11 cellular contexts compared by ENCODE assay signal in genomic region chr5:113806823-113807222, GRCh38.
DNase-seq lines count a peak whose midpoint lies in the region; ATAC-seq, FAIRE-seq and TF ChIP-seq lines count a peak whose summit lies in the region.
"Had no signal": no experiment of that assay in that cellular context is flagged by ENCODE, and none has a peak within 500 bp of the region (broad histone marks: within the 10 kb centered on the region; RNA-seq: fewer than 3 reads in every experiment).

No MANE protein-coding gene starts in this region.

- intact Hi-C loops in heart right ventricle (cut with DNase I) (no loop called here), Caco-2 (cut with micrococcal nuclease; ENCODE audit: unreplicated experiment) (loop anchor here (5.0 to 10.0 kb wide), 3 partner anchors 132 to 638 kb away; no protein-coding TSS in a partner anchor)

- TF ChIP-seq CTCF in WERI-Rb-1 (IDR thresholded peaks at IDR 0.05; ENCODE audit: low read depth, low read length) (no peak), heart right ventricle (IDR thresholded peaks at IDR 0.05) (no peak), parathyroid adenoma (IDR thresholded peaks at IDR 0.05) (no peak), Caco-2 (IDR thresholded peaks at IDR 0.05; ENCODE audit: insufficient read depth in 1 of 2, low read depth in 1 of 2, low read length in 1 of 2, severe bottlenecking in 1 of 2, unreplicated experiment in 1 of 2) (no peak)

- H3K79me2 ChIP-seq in parathyroid adenoma = no peaks in the 10 kb centered on the region

- H3K27me3 Mint-ChIP-seq in Caco-2 (ENCODE audit: insufficient read depth, unreplicated experiment) = peaks cover 3% of the 10 kb centered on the region
- H3K27me3 Mint-ChIP-seq: central memory CD8-positive, alpha-beta T cell had no signal

- H3K36me3 ChIP-seq in WERI-Rb-1 (no peaks in the 10 kb centered on the region), heart right ventricle (no peaks in the 10 kb centered on the region), parathyroid adenoma (ENCODE audit: control insufficient read depth, insufficient read depth, low read length) (no peaks in the 10 kb centered on the region), Caco-2 (ENCODE audit: control insufficient read depth, insufficient read depth, low read length) (no peaks in the 10 kb centered on the region)
- H3K36me3 ChIP-seq: SJSA1 had no signal

- H3K4me3 Mint-ChIP-seq in Caco-2 (ENCODE audit: unreplicated experiment) = no peak overlapping the region
- H3K4me3 Mint-ChIP-seq: CD4-positive, alpha-beta T cell; central memory CD8-positive, alpha-beta T cell had no signal

- H3K4me1 ChIP-seq in heart right ventricle (peaks cover 0 to 18% (median 12%) of the 10 kb centered on the region in 9 donors), parathyroid adenoma (no peaks in the 10 kb centered on the region), Caco-2 (no peaks in the 10 kb centered on the region)
- H3K4me1 ChIP-seq: SJSA1 had no signal

- peak overlapping the region; percentile 63 for H2AFZ ChIP-seq in parathyroid adenoma

- no peaks in the 10 kb centered on the region for H3K4me1 Mint-ChIP-seq in Caco-2 (ENCODE audit: low read depth, unreplicated experiment)
- H3K4me1 Mint-ChIP-seq: central memory CD8-positive, alpha-beta T cell had no signal

- DNase-seq in GM12892 (ENCODE audit: insufficient read length) (no peak), WERI-Rb-1 (peak; percentile 69), heart right ventricle (no peak), SW480 (ENCODE audit: low spot score) (no peak), Caco-2 (no peak), GM19238 (ENCODE audit: insufficient read length, low spot score) (no peak)
- DNase-seq: CD4-positive, alpha-beta T cell had no signal

- H3K27ac Mint-ChIP-seq in Caco-2 (ENCODE audit: unreplicated experiment) = no peak overlapping the region
- H3K27ac Mint-ChIP-seq: CD4-positive, alpha-beta T cell had no signal

- H3K36me3 Mint-ChIP-seq in Caco-2 (ENCODE audit: insufficient read depth, unreplicated experiment) = no peaks in the 10 kb centered on the region

- no peak for TF ChIP-seq POLR2A in GM12892 (IDR thresholded peaks at IDR 0.05; ENCODE audit: low read depth, low read length)

- H3K27me3 ChIP-seq in WERI-Rb-1 (ENCODE audit: insufficient read depth, low read depth, severe bottlenecking) (no peaks in the 10 kb centered on the region), heart right ventricle (peaks cover 0 to 8% (median 0%) of the 10 kb centered on the region in 7 donors), parathyroid adenoma (ENCODE audit: control insufficient read depth, insufficient read depth, low read length) (no peaks in the 10 kb centered on the region), Caco-2 (replicated peaks; ENCODE audit: control insufficient read depth, insufficient read depth, low read length) (no peaks in the 10 kb centered on the region)
- H3K27me3 ChIP-seq: SJSA1 had no signal

- CTCF ChIA-PET in Caco-2 (lab: Charles Lee) = no interaction called here

- ATAC-seq in heart right ventricle (peak in 6 of 8 donors; percentile 27 to 67 (median 50)), HG02970 (IDR thresholded peaks at IDR 0.05; ENCODE audit: low FRiP score, unreplicated experiment) (no peak)

- POLR2A ChIA-PET in Caco-2 (lab: Charles Lee) = no interaction called here

- H3K4me3 ChIP-seq in WERI-Rb-1 (ENCODE audit: low read depth, low read length) (peak overlapping the region; percentile 13), heart right ventricle (peak overlapping the region in 3 of 10 donors; percentile 7 to 11 (median 8)), parathyroid adenoma (ENCODE audit: low read depth, low read length) (no peak overlapping the region), Caco-2 (ENCODE audit: low read depth, low read length) (no peak overlapping the region)
- H3K4me3 ChIP-seq: SJSA1 had no signal

- 57 to 63% methylated on average over 4 of the region's 4 CpGs for WGBS in heart right ventricle, 2 donors

- H3K4me2 ChIP-seq in parathyroid adenoma (ENCODE audit: low read length) = no peak overlapping the region

- BruUV-seq in Caco-2 (replicated peaks; lab: Mats Ljungman, UMichigan) = no TSS peak

- H3K27ac ChIP-seq in WERI-Rb-1 (peak overlapping the region; percentile 64), heart right ventricle (peak overlapping the region in 1 of 10 donors; percentile 26), parathyroid adenoma (no peak overlapping the region)
- H3K27ac ChIP-seq: SJSA1 had no signal

- H3K9ac ChIP-seq in parathyroid adenoma = no peak overlapping the region

- H3K9me3 ChIP-seq in WERI-Rb-1 (ENCODE audit: severe bottlenecking) (no peaks in the 10 kb centered on the region), heart right ventricle (no peaks in the 10 kb centered on the region), parathyroid adenoma (ENCODE audit: control insufficient read depth, low read length) (no peaks in the 10 kb centered on the region), Caco-2 (no peaks in the 10 kb centered on the region)
- H3K9me3 ChIP-seq: SJSA1 had no signal

- no peaks in the 10 kb centered on the region for H3K9me3 Mint-ChIP-seq in Caco-2 (ENCODE audit: unreplicated experiment)

- FAIRE-seq in GM12892 (lab: Jason Lieb, UNC) = peak; percentile 9
